8 cellular contexts compared by ENCODE assay signal in genomic region chr22:30287626-30288413, GRCh38. TPM values are rescaled to one million over a fixed set of nuclear protein-coding genes. Genes with fewer than 3 reads are reported as not detected.
DNase-seq lines count a peak whose midpoint lies in the region; ATAC-seq and TF ChIP-seq lines count a peak whose summit lies in the region.

No MANE protein-coding gene starts in this region.

- H3K4me3 Mint-ChIP-seq in T-helper 2 cell treated with Interferon-gamma antibody and Interleukin-4, amounts not matched to agents 5 μg/mL and 100 μg/mL, for 36 hours = peak overlapping the region; percentile 90

- peak overlapping the region; percentile 94 to 96 for H3K27ac ChIP-seq in ascending aorta
- peak overlapping the region; percentile 93 to 95 for H3K27ac ChIP-seq in right atrium auricular region
- H3K27ac ChIP-seq in prostate gland = peak overlapping the region; percentile 88 to 95
- H3K27ac ChIP-seq in upper lobe of left lung = peak overlapping the region; percentile 94 to 99 (median 96)

- TF ChIP-seq POLR2A in prostate gland (IDR thresholded peaks at IDR 0.05) = peak; percentile 55
- peak in 3 of 4 donors; percentile 20 to 73 (median 25) for TF ChIP-seq POLR2A in upper lobe of left lung (IDR thresholded peaks at IDR 0.05)

- H3K9me3 Mint-ChIP-seq in T-helper 2 cell treated with Interferon-gamma antibody and Interleukin-4, amounts not matched to agents 5 μg/mL and 100 μg/mL, for 36 hours = no peaks in the 10 kb centered on the region

- H3K36me3 Mint-ChIP-seq in T-helper 2 cell treated with Interferon-gamma antibody and Interleukin-4, amounts not matched to agents 5 μg/mL and 100 μg/mL, for 36 hours (ENCODE audit: low read depth) = peaks cover 23% of the 10 kb centered on the region

- H3K36me3 ChIP-seq in MG63 = no peaks in the 10 kb centered on the region; the same call in 1 of the 2 replicates
- peaks cover 38 to 48% of the 10 kb centered on the region in 2 donors for H3K36me3 ChIP-seq in ascending aorta
- H3K36me3 ChIP-seq in right atrium auricular region = peaks cover 11% of the 10 kb centered on the region
- peaks cover 0 to 5% of the 10 kb centered on the region in 2 donors for H3K36me3 ChIP-seq in prostate gland
- peaks cover 11 to 46% (median 32%) of the 10 kb centered on the region in 4 donors for H3K36me3 ChIP-seq in upper lobe of left lung

- H3K9me3 ChIP-seq in MG63 (no peaks in the 10 kb centered on the region), ascending aorta (no peaks in the 10 kb centered on the region), right atrium auricular region (no peaks in the 10 kb centered on the region), prostate gland (no peaks in the 10 kb centered on the region), upper lobe of left lung (no peaks in the 10 kb centered on the region)

- no peaks in the 10 kb centered on the region for H3K27me3 Mint-ChIP-seq in T-helper 2 cell treated with Interferon-gamma antibody and Interleukin-4, amounts not matched to agents 5 μg/mL and 100 μg/mL, for 36 hours (ENCODE audit: low read depth)

- ATAC-seq in upper lobe of left lung (ENCODE audit: low FRiP score in 2 of 2) (peak; percentile 77 to 82), GM21360 (IDR thresholded peaks at IDR 0.05; ENCODE audit: unreplicated experiment) (no peak)

- peak overlapping the region; percentile 80 for H3K27ac Mint-ChIP-seq in T-helper 2 cell treated with Interferon-gamma antibody and Interleukin-4, amounts not matched to agents 5 μg/mL and 100 μg/mL, for 36 hours

- H3K4me1 ChIP-seq in ascending aorta (peaks cover 19 to 33% of the 10 kb centered on the region in 2 donors), right atrium auricular region (peaks cover 0 to 50% of the 10 kb centered on the region in 2 donors), prostate gland (replicated peaks) (peaks cover 21% of the 10 kb centered on the region), upper lobe of left lung (peaks cover 42 to 52% (median 44%) of the 10 kb centered on the region in 4 donors)

- peaks cover 54% of the 10 kb centered on the region for H3K4me1 Mint-ChIP-seq in T-helper 2 cell treated with Interferon-gamma antibody and Interleukin-4, amounts not matched to agents 5 μg/mL and 100 μg/mL, for 36 hours (ENCODE audit: low read depth)

- H3K27me3 ChIP-seq in MG63 = no peaks in the 10 kb centered on the region
- H3K27me3 ChIP-seq in ascending aorta = no peaks in the 10 kb centered on the region
- no peaks in the 10 kb centered on the region for H3K27me3 ChIP-seq in right atrium auricular region
- no peaks in the 10 kb centered on the region for H3K27me3 ChIP-seq in prostate gland (replicated peaks; ENCODE audit: insufficient read depth)
- H3K27me3 ChIP-seq in upper lobe of left lung = no peaks in the 10 kb centered on the region

- intact Hi-C loops in ascending aorta (cut with DNase I) (loop anchor here (1.0 to 5.0 kb wide), 5 partner anchors 25 to 138 kb away; partner anchors contain the start of genes RNF215 and TBC1D10A), prostate gland (cut with DNase I) (loop anchor here (1.0 to 2.0 kb wide), 3 partner anchors 39 to 98 kb away; partner anchors contain the start of genes CCDC157, SF3A1 and TBC1D10A)

- TF ChIP-seq CTCF in ascending aorta (IDR thresholded peaks at IDR 0.05) (peak; percentile 71 to 84 (median 83)), right atrium auricular region (IDR thresholded peaks at IDR 0.05) (peak; percentile 44 to 80), prostate gland (IDR thresholded peaks at IDR 0.05) (peak in 3 of 4 experiments; percentile 70 to 94 (median 94)), upper lobe of left lung (IDR thresholded peaks at IDR 0.05) (peak; percentile 80 to 97 (median 92))

- no peak for TF ChIP-seq EP300 in upper lobe of left lung (IDR thresholded peaks at IDR 0.05)

- H3K4me3 ChIP-seq in MG63 (no peak overlapping the region; the same call in 1 of the 2 replicates), ascending aorta (peak overlapping the region; percentile 74 to 94), right atrium auricular region (peak overlapping the region; percentile 94 to 98), prostate gland (peak overlapping the region; percentile 51 to 89), upper lobe of left lung (peak overlapping the region; percentile 67 to 98 (median 86))

- WGBS in prostate gland = 17% methylated on average over 5 of the region's 5 CpGs
- 11 to 30% methylated on average over 2 to 4 of the region's 5 CpGs for WGBS in upper lobe of left lung, 2 donors

- DNase-seq in GDM1 (lab: John Stamatoyannopoulos, UW) (peak; percentile 75), MG63 (peak; percentile 93), ascending aorta (ENCODE audit: low spot score in 2 of 2) (peak; percentile 64 to 96), right atrium auricular region (ENCODE audit: low spot score) (peak; percentile 92), prostate gland (ENCODE audit: low spot score) (peak; percentile 84), upper lobe of left lung (peak; percentile 91 to 93)
- DNase-seq in T-helper 2 cell treated with Interferon-gamma antibody and Interleukin-4, amounts not matched to agents 5 μg/mL and 100 μg/mL, for 36 hours (ENCODE audit: low spot score) = peak; percentile 76

RNA-seq across cellular contexts. Expression of gene CASTOR1, which starts 1.5 kb away (rescaled TPM):
- total RNA-seq in MG63 (2014; rRNA removed; shearing (Covaris generic); ENCODE audit: low replicate concordance) = 2.3 and 4.1 TPM in 2 replicates
- total RNA-seq in ascending aorta (55.9 TPM), right atrium auricular region (10 to 100 TPM in 1 of 2 donors, 1 to 10 TPM in 1; 8.1 to 12.5 TPM), prostate gland (10 to 100 TPM; 27.2 to 33.2 TPM), upper lobe of left lung (10 to 100 TPM in 4 of 6 donors, 1 to 10 TPM in 2; 7.0 to 31.5 (median 22.1) TPM)

RNA-seq across cellular contexts. Expression of gene OSM, which starts 21.2 kb away (rescaled TPM):
- total RNA-seq in MG63 (2014; rRNA removed; shearing (Covaris generic); ENCODE audit: low replicate concordance) = not detected in 2 replicates
- total RNA-seq in ascending aorta (not detected), right atrium auricular region (1 to 10 TPM in 1 of 2 donors, under 1 TPM in 1; 0.63 to 1.6 TPM), prostate gland (1 to 10 TPM in 1 of 2 donors, not detected in 1; 2.5 TPM), upper lobe of left lung (10 to 100 TPM in 1 of 6 donors, 1 to 10 TPM in 4, under 1 TPM in 1; 0.98 to 11.7 (median 5.1) TPM)

RNA-seq across cellular contexts. Expression of gene TBC1D10A, which starts 38.9 kb away (rescaled TPM):
- 17.5 and 25.7 TPM in 2 replicates for total RNA-seq in MG63 (2014; rRNA removed; shearing (Covaris generic); ENCODE audit: low replicate concordance)
- total RNA-seq in ascending aorta (107 TPM), right atrium auricular region (1 to 10 TPM; 5.9 to 9.3 TPM), prostate gland (10 to 100 TPM; 46.1 to 51.2 TPM), upper lobe of left lung (10 to 100 TPM; 22.6 to 61.0 (median 36.2) TPM)

RNA-seq across cellular contexts. Expression of gene LIF, which starts 41.3 kb away (rescaled TPM):
- 11.1 and 13.0 TPM in 2 replicates for total RNA-seq in MG63 (2014; rRNA removed; shearing (Covaris generic); ENCODE audit: low replicate concordance)
- total RNA-seq in ascending aorta (not detected), right atrium auricular region (1 to 10 TPM in 1 of 2 donors, under 1 TPM in 1; 0.79 to 8.9 TPM), prostate gland (under 1 TPM; 0.40 to 0.59 TPM), upper lobe of left lung (10 to 100 TPM in 1 of 6 donors, 1 to 10 TPM in 4, under 1 TPM in 1; 0.89 to 16.9 (median 3.8) TPM)
